Comparison of ENCODE assay signal across 2 cellular contexts in genomic region chr2:86025229-86025820, GRCh38.
TF ChIP-seq lines count a peak whose summit lies in the region.

No MANE protein-coding gene starts in this region.

TF ChIP-seq in HCT116, 20 proteins besides CTCF, POLR2A, EP300 and RAD21 (continued from another document):
- TF ChIP-seq TCF7L2 (IDR thresholded peaks at IDR 0.05; ENCODE audit: borderline replicate concordance, extremely low read depth, insufficient read depth, insufficient read length) (no peak), ZFX (IDR thresholded peaks at IDR 0.05) (no peak)

TF ChIP-seq in K562, 482 proteins besides CTCF, POLR2A, EP300 and RAD21 (continued from another document):
- TF ChIP-seq HBP1 (CRISPR knock-in tag; IDR thresholded peaks at IDR 0.05) (no peak), USF2 (CRISPR knock-in tag; IDR thresholded peaks at IDR 0.05) (no peak), SAFB2 (IDR thresholded peaks at IDR 0.05; ENCODE audit: borderline replicate concordance, low read depth, low read length, severe bottlenecking) (no peak), CHD2 (IDR thresholded peaks at IDR 0.05; ENCODE audit: low read depth, low read length) (no peak), ZNF24 (IDR thresholded peaks at IDR 0.05) (no peak), BDP1 (IDR thresholded peaks at IDR 0.05; ENCODE audit: insufficient read depth, insufficient read length) (no peak), THRB (CRISPR knock-in tag; conservative IDR thresholded peaks at IDR 0.05) (no peak), SIRT6 (IDR thresholded peaks at IDR 0.05; ENCODE audit: low read depth, low read length) (no peak), BRCA1 (IDR thresholded peaks at IDR 0.05) (no peak), BRCA1 (CRISPR knock-in tag; IDR thresholded peaks at IDR 0.05) (no peak), IRF2 (CRISPR knock-in tag; IDR thresholded peaks at IDR 0.05) (no peak)
TF ChIP-seq in K562: peak in this region for 0.
